In genomic region chr17:68435876-68436842, GRCh38 we compare ENCODE assay signal across 8 cellular contexts. TPM values are rescaled to one million over a fixed set of nuclear protein-coding genes. Genes with fewer than 3 reads are reported as not detected.
A peak's percentile ranks its signal among the peaks of the same experiment; 100 is the strongest.
DNase-seq lines count a peak whose midpoint lies in the region; ATAC-seq and TF ChIP-seq lines count a peak whose summit lies in the region.

No MANE protein-coding gene starts in this region.

- H3K9me3 Mint-ChIP-seq in CD4-positive, CD25-positive, alpha-beta regulatory T cell = no peaks in the 10 kb centered on the region

- WGBS in prostate gland = 62% methylated on average over 20 of the region's 20 CpGs

- H3K4me3 ChIP-seq in CD4-positive, CD25-positive, alpha-beta regulatory T cell (ENCODE audit: low read depth, low read length) = no peak overlapping the region
- H3K4me3 ChIP-seq in prostate gland (no peak overlapping the region), vagina (no peak overlapping the region)

- H3K9me3 ChIP-seq in CD4-positive, CD25-positive, alpha-beta regulatory T cell (ENCODE audit: control insufficient read depth in 2 of 2, low read length in 2 of 2) = no peaks in the 10 kb centered on the region
- H3K9me3 ChIP-seq in prostate gland (no peaks in the 10 kb centered on the region), vagina (no peaks in the 10 kb centered on the region)

- peaks cover 25% of the 10 kb centered on the region for H3K4me1 ChIP-seq in CD4-positive, CD25-positive, alpha-beta regulatory T cell (ENCODE audit: control insufficient read depth, insufficient read depth, low read length, poor library complexity, severe bottlenecking)
- H3K4me1 ChIP-seq in prostate gland (replicated peaks) (peaks cover 5% of the 10 kb centered on the region), vagina (peaks cover 16% of the 10 kb centered on the region)

- peaks cover 29 to 53% (median 36%) of the 10 kb centered on the region in 4 donors for H3K4me1 Mint-ChIP-seq in CD4-positive, CD25-positive, alpha-beta regulatory T cell

- intact Hi-C loops in Right ventricle myocardium inferior (cut with DNase I) (no loop called here), prostate gland (cut with DNase I) (loop anchor here (5.0 kb wide), 1 partner anchor 174 kb away; no protein-coding TSS in a partner anchor), vagina (cut with DNase I) (loop anchor here (5.0 kb wide), 1 partner anchor 1791 kb away; no protein-coding TSS in a partner anchor)

- H3K27ac ChIP-seq in CD4-positive, CD25-positive, alpha-beta regulatory T cell (ENCODE audit: insufficient read depth, low read length, poor library complexity, severe bottlenecking) = peak overlapping the region; percentile 49
- H3K27ac ChIP-seq in prostate gland (no peak overlapping the region), vagina (peak overlapping the region; percentile 36)

- TF ChIP-seq POLR2A in prostate gland (IDR thresholded peaks at IDR 0.05) (no peak), vagina (IDR thresholded peaks at IDR 0.05) (no peak)

- peaks cover 6% of the 10 kb centered on the region for H3K36me3 ChIP-seq in CD4-positive, CD25-positive, alpha-beta regulatory T cell (ENCODE audit: control insufficient read depth, insufficient read depth, low read length)
- H3K36me3 ChIP-seq in prostate gland (peaks cover 10 to 17% of the 10 kb centered on the region in 2 donors), vagina (peaks cover 0 to 39% of the 10 kb centered on the region in 2 donors)

- peak overlapping the region; percentile 0 to 80 (median 42) for H3K4me3 Mint-ChIP-seq in CD4-positive, CD25-positive, alpha-beta regulatory T cell

- H3K36me3 Mint-ChIP-seq in CD4-positive, CD25-positive, alpha-beta regulatory T cell = peaks cover 3% of the 10 kb centered on the region

- no peaks in the 10 kb centered on the region for H3K27me3 Mint-ChIP-seq in CD4-positive, CD25-positive, alpha-beta regulatory T cell

- no peaks in the 10 kb centered on the region for H3K27me3 ChIP-seq in CD4-positive, CD25-positive, alpha-beta regulatory T cell (ENCODE audit: control insufficient read depth, insufficient read depth, low read length)
- H3K27me3 ChIP-seq in prostate gland (replicated peaks; ENCODE audit: insufficient read depth) (no peaks in the 10 kb centered on the region), vagina (no peaks in the 10 kb centered on the region)

- TF ChIP-seq CTCF in prostate gland (IDR thresholded peaks at IDR 0.05) (peak; percentile 75 to 90 (median 82)), vagina (IDR thresholded peaks at IDR 0.05) (peak; percentile 87 to 94 (median 89))

- peak overlapping the region; percentile 4 to 76 (median 74) for H3K27ac Mint-ChIP-seq in CD4-positive, CD25-positive, alpha-beta regulatory T cell

- DNase-seq in CD4-positive, CD25-positive, alpha-beta regulatory T cell = peak; percentile 71 to 89 (median 85)
- DNase-seq in NCI-H1105 treated with DMSO at 0.1 percent for 48 hours (lab: John Stamatoyannopoulos, UW) = peak; percentile 61
- peak; percentile 82 for DNase-seq in SKM-1 (lab: John Stamatoyannopoulos, UW; ENCODE audit: unreplicated experiment)
- peak; percentile 81 for DNase-seq in activated naive CD4-positive, alpha-beta T cell treated with anti-CD3 and anti-CD28 coated beads, Interleukin-2, amount 50 U/mL, for 16 hours
- DNase-seq in Right ventricle myocardium inferior (ENCODE audit: missing footprints) = no peak
- peak; percentile 78 for DNase-seq in prostate gland (ENCODE audit: low spot score)
- peak in 1 of 2 donors; percentile 84 for DNase-seq in vagina (ENCODE audit: extremely low spot score in 2 of 2)

- ATAC-seq in CD4-positive, CD25-positive, alpha-beta regulatory T cell (ENCODE audit: low read depth in 2 of 2) = peak; percentile 75 to 79
- ATAC-seq in GM21529 (IDR thresholded peaks at IDR 0.05; ENCODE audit: unreplicated experiment) (peak; percentile 53), Right ventricle myocardium inferior (peak; percentile 60)

RNA-seq across cellular contexts. Expression of gene WIPI1, which starts 21.1 kb away (rescaled TPM):
- total RNA-seq in CD4-positive, CD25-positive, alpha-beta regulatory T cell = 5.1 TPM
- 1 to 10 TPM; 2.5 to 5.9 (median 5.2) TPM for polyA plus RNA-seq in CD4-positive, CD25-positive, alpha-beta regulatory T cell
- 62.8 TPM for total RNA-seq in Right ventricle myocardium inferior
- total RNA-seq in prostate gland = 10 to 100 TPM; 24.2 to 37.7 TPM
- total RNA-seq in vagina = 37.3 TPM

Comparison
In these comparisons a context has a peak if more than half of its experiments do, and no peak if none do; other contexts are left out.
1. H3K27ac ChIP-seq: peak in CD4-positive, CD25-positive, alpha-beta regulatory T cell (single experiment) and vagina (single experiment); none in prostate gland (0 of 2).
2. Peak in every context shown above with its lines, with median percentiles within 50 percentile points of each other: ATAC-seq.